1 cellular context compared by ENCODE assay signal in the genomic region with DNA sequence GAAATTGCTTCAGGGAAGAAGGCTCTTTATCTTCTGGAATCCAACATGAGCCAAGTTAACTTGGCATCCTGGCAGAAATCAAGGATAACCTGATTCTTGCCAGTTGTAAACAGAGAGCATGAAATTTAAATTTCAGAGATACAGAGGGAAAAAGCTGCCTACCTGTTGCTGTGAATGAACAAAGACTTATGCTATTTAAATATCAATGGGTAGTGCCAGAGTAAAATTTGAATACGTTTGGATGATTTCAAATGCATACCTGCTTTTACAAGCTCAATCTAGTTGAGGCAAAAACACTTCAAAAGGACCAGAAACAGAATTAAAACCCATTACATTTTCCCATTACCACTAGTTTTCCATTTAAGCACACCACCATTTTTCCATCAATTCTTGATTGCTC.
TF ChIP-seq lines count a peak whose summit lies in the region.

No MANE protein-coding gene starts in this region.

TF ChIP-seq in GM23338, 12 proteins besides CTCF, POLR2A, EP300 and RAD21 (continued from another document):
- TF ChIP-seq, protein P1, sequence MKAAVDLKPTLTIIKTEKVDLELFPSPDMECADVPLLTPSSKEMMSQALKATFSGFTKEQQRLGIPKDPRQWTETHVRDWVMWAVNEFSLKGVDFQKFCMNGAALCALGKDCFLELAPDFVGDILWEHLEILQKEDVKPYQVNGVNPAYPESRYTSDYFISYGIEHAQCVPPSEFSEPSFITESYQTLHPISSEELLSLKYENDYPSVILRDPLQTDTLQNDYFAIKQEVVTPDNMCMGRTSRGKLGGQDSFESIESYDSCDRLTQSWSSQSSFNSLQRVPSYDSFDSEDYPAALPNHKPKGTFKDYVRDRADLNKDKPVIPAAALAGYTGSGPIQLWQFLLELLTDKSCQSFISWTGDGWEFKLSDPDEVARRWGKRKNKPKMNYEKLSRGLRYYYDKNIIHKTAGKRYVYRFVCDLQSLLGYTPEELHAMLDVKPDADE (IDR thresholded peaks at IDR 0.05): no peak
- no peak for TF ChIP-seq NANOG (IDR thresholded peaks at IDR 0.05; ENCODE audit: borderline replicate concordance)
